8 cellular contexts compared by ENCODE assay signal in genomic region chr11:10751581-10751940, GRCh38. TPM values are rescaled to one million over a fixed set of nuclear protein-coding genes. Genes with fewer than 3 reads are reported as not detected.
DNase-seq lines count a peak whose midpoint lies in the region; ATAC-seq and TF ChIP-seq lines count a peak whose summit lies in the region.

No MANE protein-coding gene starts in this region.

- H3K27ac ChIP-seq in H9 (ENCODE audit: insufficient read length, low read depth, low read length), result no peak overlapping the region
- peak overlapping the region; percentile 51 to 94 (median 85) for H3K27ac ChIP-seq in gastroesophageal sphincter
- H3K27ac ChIP-seq in prostate gland, result peak overlapping the region; percentile 95 to 99

- H3K36me3 Mint-ChIP-seq in Caco-2 (ENCODE audit: insufficient read depth, unreplicated experiment), result peaks cover 23% of the 10 kb centered on the region
- H3K36me3 Mint-ChIP-seq in H9 (ENCODE audit: insufficient read depth in 1 of 3, low read depth in 3 of 3), result peaks cover 4 to 22% (median 16%) of the 10 kb centered on the region in 3 experiments; a peak in 5 of 7 replicates
- H3K36me3 Mint-ChIP-seq in T-helper 17 cell (ENCODE audit: low read depth), result peaks cover 5% of the 10 kb centered on the region

- H3K4me3 Mint-ChIP-seq in Caco-2 (ENCODE audit: unreplicated experiment) (peak overlapping the region; percentile 91), H9 (peak overlapping the region; percentile 94 to 97), T-helper 17 cell (peak overlapping the region; percentile 95)

- intact Hi-C loops in Caco-2 (cut with micrococcal nuclease; ENCODE audit: unreplicated experiment) (loop anchor here (5.0 kb wide), 2 partner anchors 56 to 449 kb away; partner anchors contain the start of gene EIF4G2), prostate gland (cut with DNase I) (loop anchor here (5.0 kb wide), 1 partner anchor 106 kb away; the partner anchor contains the start of gene ZBED5)

- H3K36me3 ChIP-seq in Caco-2 (ENCODE audit: control insufficient read depth, insufficient read depth, low read length) (no peaks in the 10 kb centered on the region; the same call in 1 of the 2 replicates), gastroesophageal sphincter (peaks cover 0 to 35% of the 10 kb centered on the region in 2 donors), prostate gland (no peaks in the 10 kb centered on the region)

- TF ChIP-seq CTCF in Caco-2 (IDR thresholded peaks at IDR 0.05; ENCODE audit: insufficient read depth in 1 of 2, low read depth in 1 of 2, low read length in 1 of 2, severe bottlenecking in 1 of 2, unreplicated experiment in 1 of 2) (no peak), H9 (conservative IDR thresholded peaks at IDR 0.05) (no peak), gastroesophageal sphincter (IDR thresholded peaks at IDR 0.05) (no peak), prostate gland (IDR thresholded peaks at IDR 0.05) (no peak), GM20000 (IDR thresholded peaks at IDR 0.05; ENCODE audit: extremely low read depth, missing control alignments) (no peak)

- no peaks in the 10 kb centered on the region for H3K79me1 ChIP-seq in H9 (ENCODE audit: insufficient read depth, low read depth, low read length, poor library complexity, severe bottlenecking)

- no peak overlapping the region for H2BK12ac ChIP-seq in H9 (ENCODE audit: insufficient read length, low read depth, low read length)

- no CpG with 5 or more reads among the region's 14 CpGs for whole genome bisulfite sequencing in H9 (ENCODE audit: extremely low coverage, insufficient read length, low lambda C conversion rate)
- WGBS in gastroesophageal sphincter (ENCODE audit: low coverage in 1 of 2), 2 donors, result 0% methylated on average over 5 to 7 of the region's 14 CpGs
- WGBS in prostate gland, result 0% methylated on average over 14 of the region's 14 CpGs

- peaks cover 5% of the 10 kb centered on the region for H3K23me2 ChIP-seq in H9 (ENCODE audit: insufficient read length, low read depth, low read length, poor library complexity, severe bottlenecking)

- no peak overlapping the region for H4K91ac ChIP-seq in H9 (ENCODE audit: insufficient read length, low read depth, low read length)

- H3K9me3 ChIP-seq in Caco-2 (no peaks in the 10 kb centered on the region), H9 (ENCODE audit: control insufficient read depth, low read depth, low read length) (no peaks in the 10 kb centered on the region), T-helper 17 cell (ENCODE audit: control insufficient read depth, low read length, poor library complexity, severe bottlenecking) (no peaks in the 10 kb centered on the region), gastroesophageal sphincter (no peaks in the 10 kb centered on the region), prostate gland (no peaks in the 10 kb centered on the region)

- H3K9me3 Mint-ChIP-seq in Caco-2 (ENCODE audit: unreplicated experiment) (no peaks in the 10 kb centered on the region), H9 (no peaks in the 10 kb centered on the region)

- H3K9ac ChIP-seq in H9 (ENCODE audit: extremely low read depth, insufficient read length, low read length), result peak overlapping the region; percentile 53

- H2AFZ ChIP-seq in H9 (ENCODE audit: low read length), result no peak overlapping the region

- no peak overlapping the region for H2BK20ac ChIP-seq in H9 (ENCODE audit: low read depth, low read length, poor library complexity, severe bottlenecking)

- no peak overlapping the region for H2AK5ac ChIP-seq in H9 (ENCODE audit: insufficient read length, low read length)

- no peaks in the 10 kb centered on the region for H3K27me3 ChIP-seq in Caco-2 (replicated peaks; ENCODE audit: control insufficient read depth, insufficient read depth, low read length)
- no peaks in the 10 kb centered on the region for H3K27me3 ChIP-seq in H9 (ENCODE audit: insufficient read depth, low read length)
- no peaks in the 10 kb centered on the region for H3K27me3 ChIP-seq in gastroesophageal sphincter
- no peaks in the 10 kb centered on the region for H3K27me3 ChIP-seq in prostate gland (replicated peaks; ENCODE audit: insufficient read depth)

- CTCF ChIA-PET in Caco-2 (lab: Charles Lee), result interaction anchor here (0.6 to 1.1 kb wide), 5 partner anchors 19 to 346 kb away, joined by 3 to 9 read pairs (median 5); partner anchors contain the start of gene RNF141

- no peak overlapping the region for H3K14ac ChIP-seq in H9 (ENCODE audit: insufficient read depth, low read length)

- DNase-seq in Caco-2 (no peak), H9 (no peak), T-helper 17 cell (no peak), prostate gland (ENCODE audit: low spot score) (no peak), GM20000 (ENCODE audit: low spot score) (no peak)
- DNase-seq in central memory CD4-positive, alpha-beta T cell, result no peak

- no peak overlapping the region for H3K56ac ChIP-seq in H9 (ENCODE audit: insufficient read length, low read depth, low read length)

- H2BK5ac ChIP-seq in H9 (ENCODE audit: insufficient read length, low read length), result no peak overlapping the region

- no peak overlapping the region for H3K4ac ChIP-seq in H9 (ENCODE audit: low read depth, low read length)

- H4K8ac ChIP-seq in H9 (replicated peaks; ENCODE audit: insufficient read length, low read depth, low read length), result no peak overlapping the region

- no peak overlapping the region for H3K18ac ChIP-seq in H9 (ENCODE audit: insufficient read length, low read depth, low read length)

- H3K4me1 ChIP-seq in Caco-2 (peaks cover 13% of the 10 kb centered on the region; the same call in 1 of the 2 replicates), H9 (ENCODE audit: insufficient read depth, low read length) (no peaks in the 10 kb centered on the region), gastroesophageal sphincter (peaks cover 5 to 24% (median 8%) of the 10 kb centered on the region in 3 donors), prostate gland (replicated peaks) (no peaks in the 10 kb centered on the region)

- no TSS peak for BruUV-seq in Caco-2 (replicated peaks; lab: Mats Ljungman, UMichigan)

- POLR2A ChIA-PET in Caco-2 (lab: Charles Lee), result interaction anchor here (0.6 to 1.2 kb wide), 11 partner anchors 12 to 448 kb away, joined by 3 to 30 read pairs (median 3); partner anchors contain the start of genes EIF4G2, RNF141 and ZBED5

- no peak overlapping the region for H4K5ac ChIP-seq in H9 (ENCODE audit: insufficient read length, low read depth, low read length)

- H2BK15ac ChIP-seq in H9 (ENCODE audit: low read depth, low read length), result no peak overlapping the region

- peaks cover 6% of the 10 kb centered on the region for H3K4me1 Mint-ChIP-seq in Caco-2 (ENCODE audit: low read depth, unreplicated experiment)
- peaks cover 8 to 10% of the 10 kb centered on the region in 2 experiments for H3K4me1 Mint-ChIP-seq in H9
- peaks cover 20% of the 10 kb centered on the region for H3K4me1 Mint-ChIP-seq in T-helper 17 cell

- H3T11ph ChIP-seq in H9 (ENCODE audit: low read length), result no peak overlapping the region

- no peak overlapping the region for H3K23ac ChIP-seq in H9 (ENCODE audit: insufficient read length, low read depth, low read length)

- no peaks in the 10 kb centered on the region; the same call in 1 of the 2 replicates for H3K79me2 ChIP-seq in H9 (ENCODE audit: insufficient read depth, low read length)

- peak overlapping the region; percentile 90 for H3K27ac Mint-ChIP-seq in Caco-2 (ENCODE audit: unreplicated experiment)
- peak overlapping the region; percentile 79 to 85 (median 81); a peak in 6 of 7 replicates for H3K27ac Mint-ChIP-seq in H9
- H3K27ac Mint-ChIP-seq in T-helper 17 cell, result peak overlapping the region; percentile 92

- ATAC-seq in T-helper 17 cell (no peak), gastroesophageal sphincter (no peak), HG03432 (IDR thresholded peaks at IDR 0.05; ENCODE audit: unreplicated experiment) (no peak)

- H3K4me3 ChIP-seq in Caco-2 (ENCODE audit: low read depth, low read length), result peak overlapping the region; percentile 70
- peak overlapping the region; percentile 75 to 80 for H3K4me3 ChIP-seq in gastroesophageal sphincter
- H3K4me3 ChIP-seq in prostate gland, result peak overlapping the region; percentile 75 to 88

- H3K4me2 ChIP-seq in H9 (ENCODE audit: insufficient read depth, insufficient read length, low read length), result peak overlapping the region; percentile 83

- no peaks in the 10 kb centered on the region for H4K20me1 ChIP-seq in H9 (ENCODE audit: control insufficient read depth, insufficient read depth, insufficient read length)

- no peak for TF ChIP-seq POLR2A in gastroesophageal sphincter (IDR thresholded peaks at IDR 0.05)
- TF ChIP-seq POLR2A in prostate gland (IDR thresholded peaks at IDR 0.05), result no peak

- no peak for TF ChIP-seq EP300 in gastroesophageal sphincter (IDR thresholded peaks at IDR 0.05)

- no peaks in the 10 kb centered on the region for H3K27me3 Mint-ChIP-seq in Caco-2 (ENCODE audit: insufficient read depth, unreplicated experiment)
- no peaks in the 10 kb centered on the region for H3K27me3 Mint-ChIP-seq in H9 (ENCODE audit: low read depth)
- no peaks in the 10 kb centered on the region for H3K27me3 Mint-ChIP-seq in T-helper 17 cell

- no peak overlapping the region for H2BK120ac ChIP-seq in H9 (ENCODE audit: low read depth, low read length, poor library complexity, severe bottlenecking)

RNA-seq across cellular contexts. Expression of gene CTR9, which starts 0.5 kb away (rescaled TPM):
- 51.1 and 54.0 TPM in 2 replicates for total RNA-seq in Caco-2 (2022)
- total RNA-seq in H9 (2021), result 37.5 and 38.6 TPM in 2 replicates
- total RNA-seq in T-helper 17 cell, result 10 to 100 TPM; 27.3 to 28.8 TPM
- 10 to 100 TPM; 18.1 to 21.8 (median 20.9) TPM for total RNA-seq in gastroesophageal sphincter
- 10 to 100 TPM; 23.6 to 28.3 TPM for total RNA-seq in prostate gland

RNA-seq across cellular contexts. Expression of gene EIF4G2, which starts 57.2 kb away (rescaled TPM):
- total RNA-seq in Caco-2 (2022), result 1,233 and 1,287 TPM in 2 replicates
- total RNA-seq in H9 (2021), result 1,013 and 1,056 TPM in 2 replicates
- 100 to 1,000 TPM; 819 to 942 TPM for total RNA-seq in T-helper 17 cell
- 100 to 1,000 TPM; 587 to 866 (median 665) TPM for total RNA-seq in gastroesophageal sphincter
- 100 to 1,000 TPM; 382 to 500 TPM for total RNA-seq in prostate gland

RNA-seq across cellular contexts. Expression of gene IRAG1, which starts 58.0 kb away (rescaled TPM):
- 0.35 and 0.64 TPM in 2 replicates for total RNA-seq in Caco-2 (2022)
- total RNA-seq in H9 (2021), result 2.4 and 3.3 TPM in 2 replicates
- under 1 TPM; 0.17 to 0.99 TPM for total RNA-seq in T-helper 17 cell
- 100 to 1,000 TPM; 156 to 408 (median 278) TPM for total RNA-seq in gastroesophageal sphincter
- 10 to 100 TPM; 14.7 to 43.6 TPM for total RNA-seq in prostate gland
